ENCODE assay signal across 1 cellular context in the genomic region with DNA sequence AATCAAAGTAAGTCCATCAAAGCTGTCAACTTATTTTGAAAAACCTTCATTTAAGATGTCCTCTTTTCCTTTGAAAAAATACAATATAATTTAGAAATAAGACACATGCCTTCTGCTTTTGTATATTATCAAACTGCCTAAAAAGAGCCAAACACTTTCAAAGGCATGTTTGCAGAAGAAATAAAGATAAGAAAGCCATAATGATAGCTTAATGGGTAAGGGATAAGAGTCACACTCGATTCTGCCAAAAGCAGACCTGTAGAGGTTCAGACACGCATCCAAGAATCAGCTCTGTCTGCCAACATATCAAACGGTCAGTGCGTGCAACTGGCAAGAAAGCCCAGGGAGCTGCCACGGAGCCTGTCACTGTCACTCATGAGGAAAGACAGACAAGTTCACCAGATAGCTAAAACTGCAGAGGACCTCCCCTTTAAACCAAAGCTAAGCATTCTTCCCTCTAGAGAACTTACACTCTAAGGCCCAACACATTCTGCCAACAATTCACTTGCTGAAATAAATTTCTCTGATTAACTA.
TF ChIP-seq lines count a peak whose summit lies in the region.

No MANE protein-coding gene starts in this region.

TF ChIP-seq in HEK293, 187 proteins besides CTCF, POLR2A, EP300 and RAD21 (continued from another document):
- TF ChIP-seq PRDM2 (tag by site-specific recombination; IDR thresholded peaks at IDR 0.05; ENCODE audit: borderline replicate concordance) (no peak), ZXDB (tag by site-specific recombination; IDR thresholded peaks at IDR 0.05) (0 out of 2 replicates have a peak, but pooled peaks have one; percentile 28), TCF7L2 (IDR thresholded peaks at IDR 0.05; ENCODE audit: borderline replicate concordance, low read depth, low read length) (peak; percentile 49; the same call in 1 of the 2 replicates), ZNF16 (tag by site-specific recombination; IDR thresholded peaks at IDR 0.05; ENCODE audit: low read depth) (no peak), ZNF76 (tag by site-specific recombination; IDR thresholded peaks at IDR 0.05; ENCODE audit: borderline replicate concordance, low read depth) (no peak), FEZF1 (tag by site-specific recombination; IDR thresholded peaks at IDR 0.05) (peak; percentile 52), PRDM1 (tag by site-specific recombination; IDR thresholded peaks at IDR 0.05) (0 out of 2 replicates have a peak, but pooled peaks have one; percentile 6)
- TF ChIP-seq, protein P1, sequence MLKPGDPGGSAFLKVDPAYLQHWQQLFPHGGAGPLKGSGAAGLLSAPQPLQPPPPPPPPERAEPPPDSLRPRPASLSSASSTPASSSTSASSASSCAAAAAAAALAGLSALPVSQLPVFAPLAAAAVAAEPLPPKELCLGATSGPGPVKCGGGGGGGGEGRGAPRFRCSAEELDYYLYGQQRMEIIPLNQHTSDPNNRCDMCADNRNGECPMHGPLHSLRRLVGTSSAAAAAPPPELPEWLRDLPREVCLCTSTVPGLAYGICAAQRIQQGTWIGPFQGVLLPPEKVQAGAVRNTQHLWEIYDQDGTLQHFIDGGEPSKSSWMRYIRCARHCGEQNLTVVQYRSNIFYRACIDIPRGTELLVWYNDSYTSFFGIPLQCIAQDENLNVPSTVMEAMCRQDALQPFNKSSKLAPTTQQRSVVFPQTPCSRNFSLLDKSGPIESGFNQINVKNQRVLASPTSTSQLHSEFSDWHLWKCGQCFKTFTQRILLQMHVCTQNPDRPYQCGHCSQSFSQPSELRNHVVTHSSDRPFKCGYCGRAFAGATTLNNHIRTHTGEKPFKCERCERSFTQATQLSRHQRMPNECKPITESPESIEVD (tag by site-specific recombination; IDR thresholded peaks at IDR 0.05): 0 out of 2 replicates have a peak, but pooled peaks have one; percentile 15
TF ChIP-seq in HEK293: peak in this region for 5.
